8 cellular contexts compared by ENCODE assay signal in the genomic region with DNA sequence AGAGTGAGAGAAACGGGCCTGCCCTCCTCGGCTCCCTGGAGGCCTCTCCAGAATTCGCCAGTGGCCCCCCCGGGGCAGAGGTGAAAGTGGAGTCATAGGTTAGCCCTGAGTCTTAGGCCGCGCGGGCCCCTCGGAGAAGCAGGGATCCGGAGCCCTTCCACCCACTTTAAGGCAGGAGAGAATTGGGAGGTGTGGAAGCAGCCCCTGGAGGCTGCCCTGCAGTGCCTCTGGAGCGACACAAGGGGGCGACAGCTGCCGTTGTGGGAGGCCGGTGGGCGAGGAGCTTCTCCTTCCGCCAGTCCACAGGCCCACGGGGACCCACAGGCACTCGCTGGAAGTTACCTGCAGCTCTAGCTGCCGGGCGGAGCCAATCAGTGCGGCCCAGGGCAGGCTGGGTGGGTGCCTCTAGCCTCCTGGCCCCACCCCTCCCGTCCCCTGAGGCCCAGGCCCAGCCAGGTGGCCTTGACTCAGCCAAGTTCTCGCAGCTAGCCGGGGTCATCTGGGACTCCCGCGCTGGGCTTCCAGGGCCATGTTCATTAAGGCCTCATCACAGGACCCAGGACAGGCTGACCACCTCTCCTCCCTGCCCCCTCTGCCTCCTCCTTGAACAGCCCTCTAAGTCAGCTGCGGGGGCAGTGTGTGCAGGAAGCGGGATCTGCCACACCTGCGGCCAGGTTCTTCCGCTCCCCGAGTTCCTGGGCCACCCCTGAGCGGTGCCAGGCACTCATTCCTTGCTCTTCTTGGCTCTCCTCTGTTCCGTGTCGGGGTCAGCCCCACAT. TPM values are rescaled to one million over a fixed set of nuclear protein-coding genes. Genes with fewer than 3 reads are reported as not detected.
A peak's percentile ranks its signal among the peaks of the same experiment; 100 is the strongest.
DNase-seq lines count a peak whose midpoint lies in the region; ATAC-seq and TF ChIP-seq lines count a peak whose summit lies in the region.

No MANE protein-coding gene starts in this region.

- TF ChIP-seq CTCF in GM12873 (IDR thresholded peaks at IDR 0.05; ENCODE audit: insufficient read depth, low read depth, low read length, missing control alignments) (peak; percentile 92), Peyer's patch (IDR thresholded peaks at IDR 0.05) (peak; percentile 54 to 76 (median 70)), sigmoid colon (IDR thresholded peaks at IDR 0.05) (peak; percentile 52 to 74 (median 64))

- peak in 1 of 3 donors; percentile 43 for DNase-seq in Peyer's patch
- DNase-seq in activated gamma-delta T cell treated with Interleukin-2 at 50 U/mL for 16 hours = peak; percentile 73
- peak; percentile 44 for DNase-seq in globus pallidus (ENCODE audit: low spot score)
- DNase-seq in sigmoid colon = no peak
- DNase-seq in GOT3 (lab: John Stamatoyannopoulos, UW) = no peak

- peaks cover 3 to 52% (median 14%) of the 10 kb centered on the region in 4 donors for H3K4me1 ChIP-seq in Peyer's patch
- H3K4me1 ChIP-seq in sigmoid colon = peaks cover 0 to 49% (median 29%) of the 10 kb centered on the region in 4 donors

- WGBS in sigmoid colon, 2 donors = 58 to 71% methylated on average over 33 of the region's 33 CpGs

- H3K27me3 ChIP-seq in Peyer's patch = no peaks in the 10 kb centered on the region
- H3K27me3 ChIP-seq in sigmoid colon = no peaks in the 10 kb centered on the region

- TF ChIP-seq EP300 in sigmoid colon (IDR thresholded peaks at IDR 0.05) = no peak

- H3K4me3 ChIP-seq in Peyer's patch = peak overlapping the region in 1 of 4 donors; percentile 15
- no peak overlapping the region for H3K4me3 ChIP-seq in sigmoid colon

- ATAC-seq in GM19351 (IDR thresholded peaks at IDR 0.05; ENCODE audit: unreplicated experiment) = no peak
- ATAC-seq in HG03378 (IDR thresholded peaks at IDR 0.05; ENCODE audit: unreplicated experiment) = no peak

- H3K36me3 ChIP-seq in Peyer's patch = no peaks in the 10 kb centered on the region
- no peaks in the 10 kb centered on the region for H3K36me3 ChIP-seq in sigmoid colon

- TF ChIP-seq POLR2A in Peyer's patch (IDR thresholded peaks at IDR 0.05) (no peak), sigmoid colon (IDR thresholded peaks at IDR 0.05) (no peak)

- intact Hi-C loops in sigmoid colon (cut with DNase I) = no loop called here

- H3K27ac ChIP-seq in Peyer's patch (peak overlapping the region in 2 of 4 donors; percentile 36 to 55), sigmoid colon (peak overlapping the region in 2 of 4 donors; percentile 8 to 43)

- H3K9me3 ChIP-seq in Peyer's patch (no peaks in the 10 kb centered on the region), sigmoid colon (no peaks in the 10 kb centered on the region)

RNA-seq across cellular contexts. Expression of gene DGKZ, which starts 5.0 kb away (rescaled TPM):
- total RNA-seq in Peyer's patch (100 to 1,000 TPM; 104 to 270 (median 200) TPM), sigmoid colon (10 to 100 TPM; 22.5 to 76.7 (median 34.2) TPM)
- 10 to 100 TPM; 16.6 to 71.9 (median 19.2) TPM for polyA plus RNA-seq in sigmoid colon

RNA-seq across cellular contexts. Expression of gene MDK, which starts 29.2 kb away (rescaled TPM):
- 100 to 1,000 TPM in 3 of 4 donors, 10 to 100 TPM in 1; 22.3 to 340 (median 205) TPM for total RNA-seq in Peyer's patch
- total RNA-seq in sigmoid colon = 10 to 100 TPM; 10.7 to 49.9 (median 33.0) TPM
- polyA plus RNA-seq in sigmoid colon = 100 to 1,000 TPM; 101 to 403 (median 169) TPM

RNA-seq across cellular contexts. Expression of gene CHRM4, which starts 39.3 kb away (rescaled TPM):
- total RNA-seq in Peyer's patch = 10 to 100 TPM; 11.5 to 16.5 (median 13.0) TPM
- 1 to 10 TPM in 2 of 4 donors, under 1 TPM in 2; 0.55 to 5.3 (median 2.3) TPM for total RNA-seq in sigmoid colon
- 1 to 10 TPM in 2 of 3 donors, not detected in 1; 2.3 to 5.4 TPM for polyA plus RNA-seq in sigmoid colon

Comparison
In these comparisons a context has a peak if more than half of its experiments do, and no peak if none do; other contexts are left out.
1. DNase-seq: peak in activated gamma-delta T cell treated with Interleukin-2 at 50 U/mL for 16 hours (single experiment) and globus pallidus (single experiment); none in sigmoid colon (single experiment) and GOT3 (single experiment).
2. Peak in every context shown above with its lines, with median percentiles within 50 percentile points of each other: CTCF ChIP-seq.